9 cellular contexts compared by ENCODE assay signal in the genomic region with DNA sequence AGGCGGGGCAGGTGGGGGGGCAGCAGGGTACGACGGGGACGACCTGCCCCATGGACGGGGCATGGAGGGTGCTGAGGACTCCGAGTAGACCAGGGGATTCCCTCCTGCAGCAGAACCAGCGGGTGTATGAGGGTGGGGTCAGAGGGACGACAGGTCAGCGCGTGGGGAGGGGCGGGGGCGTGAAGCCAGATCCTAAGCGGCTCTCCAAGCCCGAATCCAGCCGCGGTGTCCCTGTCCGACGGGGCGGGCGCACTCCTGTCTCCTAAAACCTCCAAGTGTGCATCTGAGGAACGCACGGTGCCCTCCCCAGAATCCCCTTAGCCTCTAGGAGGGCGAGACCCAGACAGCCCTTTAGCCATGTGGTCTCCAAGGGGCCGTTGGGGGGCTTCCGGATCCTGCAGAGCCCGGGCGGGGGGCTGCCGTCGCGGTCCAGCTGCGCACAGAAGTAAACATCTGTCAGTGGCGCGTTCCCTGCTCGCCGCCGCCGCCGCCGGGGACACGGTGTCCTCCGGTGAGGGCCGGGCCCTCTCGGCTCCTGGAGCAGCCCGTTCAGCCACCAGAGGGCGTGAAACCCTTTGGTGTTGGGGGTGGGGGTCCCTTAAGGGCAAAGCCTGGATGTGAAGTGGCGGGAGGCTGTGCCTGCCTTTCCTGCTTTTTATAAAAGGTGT. TPM values are rescaled to one million over a fixed set of nuclear protein-coding genes. Genes with fewer than 3 reads are reported as not detected.
A peak's percentile ranks its signal among the peaks of the same experiment; 100 is the strongest.
DNase-seq lines count a peak whose midpoint lies in the region; ATAC-seq and TF ChIP-seq lines count a peak whose summit lies in the region.
"Had no signal": no experiment of that assay in that cellular context is flagged by ENCODE, and none has a peak within 500 bp of the region (broad histone marks: within the 10 kb centered on the region; RNA-seq: fewer than 3 reads in every experiment).

No MANE protein-coding gene starts in this region.

- peaks cover 12% of the 10 kb centered on the region for H3K27me3 ChIP-seq in RWPE2 (ENCODE audit: insufficient read depth, poor library complexity, severe bottlenecking)
- no peaks in the 10 kb centered on the region for H3K27me3 ChIP-seq in right cardiac atrium (ENCODE audit: control insufficient read depth, insufficient read depth)

- no peaks in the 10 kb centered on the region for H3K36me3 ChIP-seq in RWPE2 (ENCODE audit: low read depth)

- H3K4me1 ChIP-seq in RWPE2 (ENCODE audit: insufficient read depth, poor library complexity, severe bottlenecking) (no peaks in the 10 kb centered on the region), right cardiac atrium (ENCODE audit: control insufficient read depth, insufficient read depth, low read length) (no peaks in the 10 kb centered on the region)

- peak; percentile 65 for TF ChIP-seq CTCF in RWPE2 (IDR thresholded peaks at IDR 0.05; ENCODE audit: poor library complexity, severe bottlenecking)

- intact Hi-C loops in right cardiac atrium (cut with DNase I) = loop anchor here in 3 of 4 donors (2.0 to 10.0 kb wide), 4 partner anchors 87 to 209 kb away; no protein-coding TSS in a partner anchor

- ATAC-seq in RWPE2 (ENCODE audit: low read depth) = peak; percentile 37
- ATAC-seq in right cardiac atrium = peak; percentile 39 to 53
- ATAC-seq in GM18505 (IDR thresholded peaks at IDR 0.05; ENCODE audit: unreplicated experiment) = no peak
- ATAC-seq in HG03457 (IDR thresholded peaks at IDR 0.05; ENCODE audit: unreplicated experiment) = no peak

- WGBS in right cardiac atrium = 2% methylated on average over 46 of the region's 46 CpGs

- H3K9me3 ChIP-seq in RWPE2 (ENCODE audit: severe bottlenecking) (no peaks in the 10 kb centered on the region), right cardiac atrium (ENCODE audit: control insufficient read depth, low read length) (no peaks in the 10 kb centered on the region)

- no peak for TF ChIP-seq POLR2A in GM18505 (IDR thresholded peaks at IDR 0.05; ENCODE audit: borderline replicate concordance, extremely low read depth, insufficient read depth, insufficient read length)

- DNase-seq in DMS 273 treated with DMSO at 0.1 percent for 48 hours (lab: John Stamatoyannopoulos, UW) = peak; percentile 32
- peak; percentile 34 to 52 for DNase-seq in Kasumi-1 (lab: John Stamatoyannopoulos, UW)
- no peak for DNase-seq in RWPE2 (ENCODE audit: low spot score)
- peak; percentile 72 for DNase-seq in activated naive CD4-positive, alpha-beta T cell treated with anti-CD3 and anti-CD28 coated beads, Interleukin-2, amount 50 U/mL, for 16 hours
- DNase-seq in right cardiac atrium = peak; percentile 69 to 89 (median 87)
- peak in 2 of 3 donors; percentile 41 to 54 for DNase-seq in stimulated activated CD4-positive, alpha-beta T cell treated with anti-CD3 and anti-CD28 coated beads, Interleukin-12 subunit alpha, Interleukin-12 subunit beta, amount 100 ng/mL, for 48 hours (ENCODE audit: low read depth in 2 of 3, low spot score in 1 of 3)

- H3K4me3 ChIP-seq in RWPE2 (ENCODE audit: severe bottlenecking) (peak overlapping the region; percentile 25), right cardiac atrium (ENCODE audit: low read length) (peak overlapping the region; percentile 60)

- no peak overlapping the region for H3K27ac ChIP-seq in RWPE2 (ENCODE audit: poor library complexity, severe bottlenecking)
- H3K27ac ChIP-seq in right cardiac atrium (ENCODE audit: low read length) = peak overlapping the region; percentile 86

RNA-seq across cellular contexts. Expression of gene NRTN, which starts 0.7 kb away (rescaled TPM):
- 10 to 100 TPM; 31.6 to 57.1 (median 52.5) TPM for total RNA-seq in right cardiac atrium
- polyA plus RNA-seq in right cardiac atrium = 31.7 TPM

RNA-seq across cellular contexts. Expression of gene DUS3L, which starts 14.6 kb away (rescaled TPM):
- 10 to 100 TPM; 16.0 to 27.3 (median 19.7) TPM for total RNA-seq in right cardiac atrium
- polyA plus RNA-seq in right cardiac atrium = 15.5 TPM

RNA-seq across cellular contexts. Expression of gene PRR22, which starts 21.1 kb away (rescaled TPM):
- total RNA-seq in right cardiac atrium = 1 to 10 TPM in 2 of 4 donors, under 1 TPM in 2; 0.74 to 1.7 (median 1.2) TPM
- polyA plus RNA-seq in right cardiac atrium = 0.84 TPM

RNA-seq across cellular contexts. Expression of gene FUT6, which starts 33.9 kb away (rescaled TPM):
- not detected for total RNA-seq in right cardiac atrium
- polyA plus RNA-seq in right cardiac atrium = not detected
- total RNA-seq: T-helper 1 cell treated with Interleukin-12 subunit alpha and Interleukin-12 subunit beta and Interleukin-4 antibody, amounts not matched to agents 30 ng/mL and 1 ng/mL, for 36 hours had no signal

RNA-seq across cellular contexts. Expression of gene FUT3, which starts 45.6 kb away (rescaled TPM):
- not detected for total RNA-seq in right cardiac atrium
- not detected for polyA plus RNA-seq in right cardiac atrium
- total RNA-seq: T-helper 1 cell treated with Interleukin-12 subunit alpha and Interleukin-12 subunit beta and Interleukin-4 antibody, amounts not matched to agents 30 ng/mL and 1 ng/mL, for 36 hours had no signal

Comparison
In these comparisons a context has a peak if more than half of its experiments do, and no peak if none do; other contexts are left out.
1. ATAC-seq: peak in RWPE2 (single experiment) and right cardiac atrium (2 of 2); none in GM18505 (single experiment) and HG03457 (single experiment).